24 cellular contexts compared by ENCODE assay signal in genomic region chr6:28758818-28759235, GRCh38.
A peak's percentile ranks its signal among the peaks of the same experiment; 100 is the strongest.
DNase-seq lines count a peak whose midpoint lies in the region; ATAC-seq and TF ChIP-seq lines count a peak whose summit lies in the region.
"Had no signal": no experiment of that assay in that cellular context is flagged by ENCODE, and none has a peak within 500 bp of the region (broad histone marks: within the 10 kb centered on the region; RNA-seq: fewer than 3 reads in every experiment).

No MANE protein-coding gene starts in this region.

- no peaks in the 10 kb centered on the region for H3K79me2 ChIP-seq in GM23338 (replicated peaks; ENCODE audit: insufficient read depth)
- no peaks in the 10 kb centered on the region for H3K79me2 ChIP-seq in KMS-11 (ENCODE audit: insufficient read depth, low read depth)

- DNase-seq in GM23338 (ENCODE audit: low spot score) (no peak), SK-N-MC (ENCODE audit: low read depth, low spot score) (no peak), aorta (no peak), dorsolateral prefrontal cortex (no peak), ascending aorta (ENCODE audit: low spot score in 2 of 2) (no peak)
- DNase-seq: activated effector memory CD4-positive, alpha-beta T cell treated with Interleukin-2 at 50 U/mL for 16 hours; GF-D8; KG1; left lung; midbrain; NCI-H1417; NCI-H526 treated with DMSO at 0.1 percent for 48 hours; nephron progenitor cell; stimulated activated CD4-positive, alpha-beta T cell treated with anti-CD3 and anti-CD28 coated beads, Interleukin-4, amount 100 ng/mL, for 1 hour; stomach had no signal

- peak overlapping the region; percentile 67 for H3K4me3 ChIP-seq in GM23338
- no peak overlapping the region for H3K4me3 ChIP-seq in KMS-11 (IDR thresholded peaks at IDR 0.05; ENCODE audit: insufficient read depth, low read depth, low read length)
- peak overlapping the region; percentile 79 for H3K4me3 ChIP-seq in SK-N-MC
- peak overlapping the region; percentile 68; the same call in 1 of the 2 replicates for H3K4me3 ChIP-seq in iPS-20b (ENCODE audit: low read length)
- H3K4me3 ChIP-seq in aorta (ENCODE audit: low read length in 2 of 2): no peak overlapping the region
- no peak overlapping the region for H3K4me3 ChIP-seq in dorsolateral prefrontal cortex
- no peak overlapping the region for H3K4me3 ChIP-seq in ascending aorta
- H3K4me3 ChIP-seq: gastroesophageal sphincter, left lung, skin epidermis, stomach had no signal

- peaks cover 3% of the 10 kb centered on the region; the same call in 1 of the 2 replicates for H3K4me1 ChIP-seq in GM23338 (ENCODE audit: insufficient read depth)
- peaks cover 5% of the 10 kb centered on the region for H3K4me1 ChIP-seq in KMS-11 (ENCODE audit: low read depth, poor library complexity, severe bottlenecking)
- no peaks in the 10 kb centered on the region for H3K4me1 ChIP-seq in iPS-20b (ENCODE audit: insufficient read depth, low read length)
- H3K4me1 ChIP-seq in aorta (ENCODE audit: control insufficient read depth in 1 of 2, insufficient read depth in 2 of 2, low read length in 2 of 2): no peaks in the 10 kb centered on the region
- no peaks in the 10 kb centered on the region for H3K4me1 ChIP-seq in ascending aorta
- H3K4me1 ChIP-seq: gastroesophageal sphincter, left lung, stomach had no signal

- H3K36me3 ChIP-seq in GM23338 (ENCODE audit: insufficient read depth) (no peaks in the 10 kb centered on the region), KMS-11 (ENCODE audit: insufficient read depth) (no peaks in the 10 kb centered on the region), SK-N-MC (ENCODE audit: insufficient read depth, low read length) (no peaks in the 10 kb centered on the region), iPS-20b (ENCODE audit: insufficient read depth, low read depth, low read length) (no peaks in the 10 kb centered on the region), aorta (ENCODE audit: control insufficient read depth in 1 of 2, insufficient read depth in 2 of 2, low read length in 1 of 2) (no peaks in the 10 kb centered on the region), ascending aorta (no peaks in the 10 kb centered on the region)
- H3K36me3 ChIP-seq: gastroesophageal sphincter, left lung, stomach had no signal

- H3K4me1 Mint-ChIP-seq in GM23338: no peaks in the 10 kb centered on the region; the same call in 2 of the 3 replicates
- H3K4me1 Mint-ChIP-seq: activated CD4-positive, alpha-beta T cell treated with anti-CD3 and anti-CD28 coated beads for 36 hours had no signal

- no peaks in the 10 kb centered on the region; the same call in 2 of the 3 replicates for H3K9me3 Mint-ChIP-seq in GM23338
- H3K9me3 Mint-ChIP-seq: activated naive CD8-positive, alpha-beta T cell treated with anti-CD3 and anti-CD28 coated beads, Interleukin-2, amount 50 U/mL, for 24 hours; nephron progenitor cell; type B pancreatic cell had no signal

- no peak overlapping the region for H3K27ac ChIP-seq in GM23338 (ENCODE audit: low read depth)
- peak overlapping the region; percentile 19; the same call in 1 of the 2 replicates for H3K27ac ChIP-seq in KMS-11
- H3K27ac ChIP-seq in SK-N-MC: peak overlapping the region; percentile 29; the same call in 1 of the 2 replicates
- H3K27ac ChIP-seq in iPS-20b (ENCODE audit: low read length): no peak overlapping the region
- no peak overlapping the region for H3K27ac ChIP-seq in aorta (ENCODE audit: low read depth in 1 of 2, low read length in 2 of 2)
- no peak overlapping the region for H3K27ac ChIP-seq in dorsolateral prefrontal cortex
- H3K27ac ChIP-seq in ascending aorta: no peak overlapping the region
- H3K27ac ChIP-seq: gastroesophageal sphincter, HL-60, left lung, skin epidermis, stomach had no signal

- peaks cover 49% of the 10 kb centered on the region for H3K27me3 Mint-ChIP-seq in GM23338 (ENCODE audit: insufficient read depth, low read depth, poor library complexity)

- H3F3A ChIP-seq in GM23338 (replicated peaks; ENCODE audit: low read depth): peaks cover 16% of the 10 kb centered on the region; the same call in 1 of the 2 replicates

- H3K4me2 ChIP-seq in GM23338 (peak overlapping the region; percentile 77), KMS-11 (peak overlapping the region; percentile 34)

- H3K9me3 ChIP-seq in SK-N-MC (ENCODE audit: low read depth, low read length) (no peaks in the 10 kb centered on the region), iPS-20b (ENCODE audit: insufficient read depth, low read depth, low read length) (no peaks in the 10 kb centered on the region), aorta (ENCODE audit: control insufficient read depth, low read length) (peaks cover 1% of the 10 kb centered on the region), ascending aorta (no peaks in the 10 kb centered on the region)

- peak overlapping the region; percentile 5; the same call in 1 of the 2 replicates for H3K9ac ChIP-seq in KMS-11
- H3K9ac ChIP-seq in SK-N-MC (ENCODE audit: insufficient read length): peak overlapping the region; percentile 77
- H3K9ac ChIP-seq in iPS-20b (ENCODE audit: low read depth, low read length): no peak overlapping the region

- H3K27ac Mint-ChIP-seq in GM23338: no peak overlapping the region
- H3K27ac Mint-ChIP-seq: activated CD4-positive, alpha-beta T cell treated with anti-CD3 and anti-CD28 coated beads for 36 hours; nephron progenitor cell; progenitor cell of endocrine pancreas; type B pancreatic cell had no signal

- H3K27me3 ChIP-seq in GM23338 (ENCODE audit: insufficient read depth) (peaks cover 66% of the 10 kb centered on the region), KMS-11 (ENCODE audit: insufficient read depth, low read depth) (no peaks in the 10 kb centered on the region), iPS-20b (ENCODE audit: insufficient read depth, low read length) (peaks cover 68% of the 10 kb centered on the region), aorta (ENCODE audit: control insufficient read depth in 1 of 2, insufficient read depth in 2 of 2, low read length in 1 of 2) (no peaks in the 10 kb centered on the region), dorsolateral prefrontal cortex (peaks cover 7 to 100% (median 95%) of the 10 kb centered on the region in 45 donors), ascending aorta (no peaks in the 10 kb centered on the region)

- ATAC-seq in GM23338 (no peak), aorta (ENCODE audit: low FRiP score) (no peak)
- ATAC-seq: activated CD4-positive, alpha-beta T cell treated with anti-CD3 and anti-CD28 coated beads for 36 hours; gastroesophageal sphincter; left lung had no signal

- intact Hi-C loops in aorta (cut with DNase I): no loop called here
- intact Hi-C loops in dorsolateral prefrontal cortex (cut with DNase I): no loop called here
- intact Hi-C loops in ascending aorta (cut with DNase I): no loop called here

- H3K36me3 Mint-ChIP-seq in GM23338 (ENCODE audit: low read depth): no peaks in the 10 kb centered on the region
- H3K36me3 Mint-ChIP-seq: type B pancreatic cell had no signal

- TF ChIP-seq CTCF in GM23338 (conservative IDR thresholded peaks at IDR 0.05; ENCODE audit: low read depth in 2 of 2) (no peak), KMS-11 (conservative IDR thresholded peaks at IDR 0.05; ENCODE audit: low read depth, low read length) (no peak), dorsolateral prefrontal cortex (IDR thresholded peaks at IDR 0.05 in 54 of 56, conservative IDR thresholded peaks at IDR 0.05 in 2 of 56; ENCODE audit: low read depth in 1 of 56, partially characterized antibody in 56 of 56) (no peak), ascending aorta (IDR thresholded peaks at IDR 0.05) (no peak)

- 70 to 71% methylated on average over 6 of the region's 6 CpGs for WGBS in aorta, 2 donors

- no peaks in the 10 kb centered on the region; the same call in 1 of the 2 replicates for H4K20me1 ChIP-seq in GM23338 (replicated peaks; ENCODE audit: insufficient read depth)
- no peaks in the 10 kb centered on the region for H4K20me1 ChIP-seq in KMS-11 (ENCODE audit: insufficient read depth)

- peak overlapping the region; percentile 0; the same call in 1 of the 2 replicates for H2AFZ ChIP-seq in GM23338
- peak overlapping the region; percentile 70 for H2AFZ ChIP-seq in KMS-11 (ENCODE audit: low read depth)

- peak overlapping the region; percentile 84 for H3K4me3 Mint-ChIP-seq in GM23338
- H3K4me3 Mint-ChIP-seq: activated CD4-positive, alpha-beta T cell treated with anti-CD3 and anti-CD28 coated beads for 36 hours had no signal

- H3K9me2 ChIP-seq in GM23338 (ENCODE audit: insufficient read depth): no peaks in the 10 kb centered on the region

TF ChIP-seq in GM23338, 12 proteins besides CTCF, POLR2A, EP300 and RAD21:
- TF ChIP-seq JUNB (IDR thresholded peaks at IDR 0.05; ENCODE audit: unreplicated experiment): no peak
- no peak for TF ChIP-seq ZNF331 (CRISPR knock-in tag; IDR thresholded peaks at IDR 0.05; ENCODE audit: low read depth)
- no peak for TF ChIP-seq ZNF114 (CRISPR knock-in tag; IDR thresholded peaks at IDR 0.05)

Comparison
In these comparisons a context has a peak if more than half of its experiments do, and no peak if none do; other contexts are left out.
1. H3K27ac ChIP-seq: peak in KMS-11 (single experiment) and SK-N-MC (single experiment); none in GM23338 (single experiment), iPS-20b (single experiment), aorta (0 of 2), dorsolateral prefrontal cortex (0 of 59) and ascending aorta (0 of 2).
2. H3K4me3 ChIP-seq: peak in GM23338 (single experiment), SK-N-MC (single experiment) and iPS-20b (single experiment); none in KMS-11 (single experiment), aorta (0 of 2), dorsolateral prefrontal cortex (0 of 59) and ascending aorta (0 of 2).